ENCODE assay signal across 1 cellular context in the genomic region with DNA sequence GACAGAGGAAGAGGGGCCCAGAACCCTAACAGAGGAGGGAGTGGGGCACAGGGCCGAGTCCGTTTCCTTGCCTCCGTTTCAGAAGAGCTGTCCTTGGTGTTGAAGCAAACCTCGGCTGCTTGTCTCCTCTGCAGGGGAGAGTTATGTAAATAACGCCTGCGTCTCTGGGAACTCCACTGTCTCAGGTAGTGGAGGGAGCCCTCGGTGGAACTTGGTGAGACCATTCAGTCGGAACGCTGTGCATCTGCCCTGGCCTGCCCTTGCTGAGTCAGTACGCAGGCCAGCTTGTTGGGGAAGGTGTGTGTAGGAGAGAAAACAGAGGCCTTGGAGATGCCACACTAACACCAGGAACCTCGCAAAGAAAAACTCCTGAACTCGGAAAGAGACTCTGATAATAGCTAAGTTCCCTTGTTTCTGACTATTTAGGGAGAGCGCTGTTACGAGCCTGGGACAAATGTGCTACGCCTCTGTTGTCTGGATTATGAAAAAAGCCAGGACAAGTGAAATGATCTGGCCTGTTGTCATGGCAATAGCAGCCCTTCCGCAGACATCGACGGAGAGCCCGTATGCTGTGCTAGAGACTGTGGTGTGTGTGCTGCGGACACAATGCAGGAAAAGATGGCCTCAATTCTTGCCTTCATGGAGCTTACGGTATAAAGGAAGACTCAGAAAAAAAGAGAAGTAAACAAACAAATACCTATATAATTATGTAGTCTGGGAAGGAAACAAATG.
TF ChIP-seq lines count a peak whose summit lies in the region.

No MANE protein-coding gene starts in this region.

TF ChIP-seq in WTC11, 78 proteins besides CTCF, POLR2A, EP300 and RAD21 (continued from another document):
- TF ChIP-seq, protein P1, sequence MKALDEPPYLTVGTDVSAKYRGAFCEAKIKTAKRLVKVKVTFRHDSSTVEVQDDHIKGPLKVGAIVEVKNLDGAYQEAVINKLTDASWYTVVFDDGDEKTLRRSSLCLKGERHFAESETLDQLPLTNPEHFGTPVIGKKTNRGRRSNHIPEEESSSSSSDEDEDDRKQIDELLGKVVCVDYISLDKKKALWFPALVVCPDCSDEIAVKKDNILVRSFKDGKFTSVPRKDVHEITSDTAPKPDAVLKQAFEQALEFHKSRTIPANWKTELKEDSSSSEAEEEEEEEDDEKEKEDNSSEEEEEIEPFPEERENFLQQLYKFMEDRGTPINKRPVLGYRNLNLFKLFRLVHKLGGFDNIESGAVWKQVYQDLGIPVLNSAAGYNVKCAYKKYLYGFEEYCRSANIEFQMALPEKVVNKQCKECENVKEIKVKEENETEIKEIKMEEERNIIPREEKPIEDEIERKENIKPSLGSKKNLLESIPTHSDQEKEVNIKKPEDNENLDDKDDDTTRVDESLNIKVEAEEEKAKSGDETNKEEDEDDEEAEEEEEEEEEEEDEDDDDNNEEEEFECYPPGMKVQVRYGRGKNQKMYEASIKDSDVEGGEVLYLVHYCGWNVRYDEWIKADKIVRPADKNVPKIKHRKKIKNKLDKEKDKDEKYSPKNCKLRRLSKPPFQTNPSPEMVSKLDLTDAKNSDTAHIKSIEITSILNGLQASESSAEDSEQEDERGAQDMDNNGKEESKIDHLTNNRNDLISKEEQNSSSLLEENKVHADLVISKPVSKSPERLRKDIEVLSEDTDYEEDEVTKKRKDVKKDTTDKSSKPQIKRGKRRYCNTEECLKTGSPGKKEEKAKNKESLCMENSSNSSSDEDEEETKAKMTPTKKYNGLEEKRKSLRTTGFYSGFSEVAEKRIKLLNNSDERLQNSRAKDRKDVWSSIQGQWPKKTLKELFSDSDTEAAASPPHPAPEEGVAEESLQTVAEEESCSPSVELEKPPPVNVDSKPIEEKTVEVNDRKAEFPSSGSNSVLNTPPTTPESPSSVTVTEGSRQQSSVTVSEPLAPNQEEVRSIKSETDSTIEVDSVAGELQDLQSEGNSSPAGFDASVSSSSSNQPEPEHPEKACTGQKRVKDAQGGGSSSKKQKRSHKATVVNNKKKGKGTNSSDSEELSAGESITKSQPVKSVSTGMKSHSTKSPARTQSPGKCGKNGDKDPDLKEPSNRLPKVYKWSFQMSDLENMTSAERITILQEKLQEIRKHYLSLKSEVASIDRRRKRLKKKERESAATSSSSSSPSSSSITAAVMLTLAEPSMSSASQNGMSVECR (CRISPR knock-in tag; IDR thresholded peaks at IDR 0.05; ENCODE audit: borderline replicate concordance), result 0 out of 2 replicates have a peak, but pooled peaks have one; percentile 42
- TF ChIP-seq ESRRA (CRISPR knock-in tag; IDR thresholded peaks at IDR 0.05; ENCODE audit: borderline replicate concordance) (0 out of 2 replicates have a peak, but pooled peaks have one; percentile 31), E2F4 (CRISPR knock-in tag; IDR thresholded peaks at IDR 0.05; ENCODE audit: borderline replicate concordance, low read depth) (no peak), CBFB (CRISPR knock-in tag; IDR thresholded peaks at IDR 0.05; ENCODE audit: low read depth) (no peak), CREM (CRISPR knock-in tag; IDR thresholded peaks at IDR 0.05) (no peak), ETV6 (CRISPR knock-in tag; IDR thresholded peaks at IDR 0.05) (0 out of 2 replicates have a peak, but pooled peaks have one; percentile 47)
